9 cellular contexts compared by ENCODE assay signal in genomic region chr4:184444953-184445309, GRCh38. TPM values are rescaled to one million over a fixed set of nuclear protein-coding genes. Genes with fewer than 3 reads are reported as not detected.
A peak's percentile ranks its signal among the peaks of the same experiment; 100 is the strongest.
DNase-seq lines count a peak whose midpoint lies in the region; ATAC-seq and FAIRE-seq lines count a peak whose summit lies in the region.
"Had no signal": no experiment of that assay in that cellular context is flagged by ENCODE, and none has a peak within 500 bp of the region (broad histone marks: within the 10 kb centered on the region; RNA-seq: fewer than 3 reads in every experiment).

No MANE protein-coding gene starts in this region.

- no peak overlapping the region for H3K27ac ChIP-seq in right cardiac atrium (ENCODE audit: low read length)

- H3K4me3 ChIP-seq in right cardiac atrium (ENCODE audit: low read length): no peak overlapping the region

- peaks cover 30% of the 10 kb centered on the region for H3K4me1 ChIP-seq in right cardiac atrium (ENCODE audit: control insufficient read depth, insufficient read depth, low read length)

- no peak for FAIRE-seq in HTR-8/SVneo (lab: Jason Lieb, UNC)

- WGBS in right cardiac atrium: 76% methylated on average over 11 of the region's 11 CpGs

- intact Hi-C loops in right cardiac atrium (cut with DNase I): no loop called here
- intact Hi-C loops in Right ventricle myocardium inferior (cut with DNase I): no loop called here

- H3K27me3 ChIP-seq in right cardiac atrium (ENCODE audit: control insufficient read depth, insufficient read depth): no peaks in the 10 kb centered on the region

- ATAC-seq in right cardiac atrium (peak in 1 of 2 donors; percentile 15), Right ventricle myocardium inferior (no peak), HG03354 (IDR thresholded peaks at IDR 0.05; ENCODE audit: poor library complexity, severe bottlenecking, unreplicated experiment) (peak; percentile 61), HG03039 (IDR thresholded peaks at IDR 0.05; ENCODE audit: unreplicated experiment) (no peak)

- no peaks in the 10 kb centered on the region for H3K9me3 ChIP-seq in right cardiac atrium (ENCODE audit: control insufficient read depth, low read length)

- DNase-seq in right cardiac atrium (peak in 2 of 3 donors; percentile 50), Right ventricle myocardium inferior (ENCODE audit: missing footprints) (no peak), globus pallidus (ENCODE audit: low spot score) (peak; percentile 33), NCI-H69 (lab: John Stamatoyannopoulos, UW) (no peak), putamen (ENCODE audit: low spot score) (no peak), HTR-8/SVneo (ENCODE audit: insufficient read length, low spot score) (no peak)
- DNase-seq: NCI-H1436 treated with DMSO at 0.1 percent for 48 hours had no signal

RNA-seq across cellular contexts. Expression of gene IRF2, which starts 29.4 kb away (rescaled TPM):
- 10 to 100 TPM; 19.6 to 39.3 (median 28.4) TPM for total RNA-seq in right cardiac atrium
- 16.8 TPM for polyA plus RNA-seq in right cardiac atrium
- total RNA-seq in Right ventricle myocardium inferior: 34.0 TPM

Comparison
In these comparisons a context has a peak if more than half of its experiments do, and no peak if none do; other contexts are left out.
1. DNase-seq: peak in right cardiac atrium (2 of 3) and globus pallidus (single experiment); none in Right ventricle myocardium inferior (single experiment), NCI-H69 (single experiment), putamen (single experiment) and HTR-8/SVneo (single experiment).